ENCODE assay signal across 8 cellular contexts in the genomic region with DNA sequence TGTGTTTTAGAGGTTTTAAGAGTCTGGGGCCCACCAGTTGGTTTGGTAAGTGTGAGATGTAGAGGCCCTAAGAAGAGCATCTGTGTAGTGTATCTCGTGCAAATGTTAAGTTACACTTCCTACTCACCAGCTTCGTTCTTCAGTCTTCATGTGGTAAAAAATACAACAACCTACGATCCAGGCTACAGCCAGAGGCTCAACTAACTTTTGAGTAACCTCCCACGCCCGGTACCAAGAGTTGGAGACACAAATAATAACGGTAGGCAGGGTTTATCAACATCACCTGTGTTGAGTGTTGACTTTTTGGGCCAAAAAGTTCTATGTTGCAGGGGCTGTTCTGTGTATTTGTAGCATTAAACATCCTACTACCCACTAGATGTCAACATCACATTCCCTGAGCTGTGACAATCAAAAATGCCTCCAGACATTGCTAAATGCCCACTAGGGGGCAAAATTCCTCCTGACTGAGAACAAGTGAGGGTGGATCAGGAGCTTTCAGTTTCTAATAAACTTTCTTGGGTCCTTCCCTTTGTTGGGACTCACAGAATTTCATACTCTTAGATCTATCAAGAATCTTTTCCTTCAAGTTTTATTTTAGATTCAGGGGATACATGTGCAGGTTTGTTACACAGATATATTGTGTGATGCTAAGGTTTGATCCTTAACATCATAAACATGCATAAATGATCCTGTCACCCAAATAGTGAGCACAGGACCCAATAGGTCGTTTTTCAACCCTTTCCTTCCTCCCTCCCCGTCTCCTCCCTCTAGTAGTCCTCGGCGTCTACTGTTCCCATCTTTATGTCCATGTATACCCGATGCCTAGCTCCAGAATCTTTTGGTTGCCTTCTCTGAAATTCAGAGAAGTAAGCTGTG.
DNase-seq lines count a peak whose midpoint lies in the region; ATAC-seq and TF ChIP-seq lines count a peak whose summit lies in the region.

No MANE protein-coding gene starts in this region.

- H3K4me2 ChIP-seq in neural progenitor cell, result no peak overlapping the region

- H3K36me3 ChIP-seq in neural progenitor cell (no peaks in the 10 kb centered on the region), upper lobe of right lung (no peaks in the 10 kb centered on the region)

- no peak overlapping the region for H3K4me3 Mint-ChIP-seq in neural progenitor cell

- no peaks in the 10 kb centered on the region for H3K79me2 ChIP-seq in neural progenitor cell (ENCODE audit: low read depth)

- DNase-seq in COR-L47 (lab: John Stamatoyannopoulos, UW) (peak; percentile 73), NOMO-1 (lab: John Stamatoyannopoulos, UW; ENCODE audit: unreplicated experiment in 2 of 2) (peak; percentile 37 to 78), activated T-cell treated with anti-CD3 and anti-CD28 coated beads for 24 hours (ENCODE audit: low read depth) (peak; percentile 33), fibroblast of mammary gland (ENCODE audit: low read depth) (peak; percentile 81), neural progenitor cell (ENCODE audit: low spot score) (peak; percentile 82), upper lobe of right lung (no peak)

- H3K9me3 ChIP-seq in neural progenitor cell (ENCODE audit: low read depth) (no peaks in the 10 kb centered on the region), upper lobe of right lung (no peaks in the 10 kb centered on the region)

- no peak overlapping the region for H3K27ac Mint-ChIP-seq in neural progenitor cell

- no peaks in the 10 kb centered on the region for H3K27me3 ChIP-seq in neural progenitor cell
- no peaks in the 10 kb centered on the region for H3K27me3 ChIP-seq in upper lobe of right lung

- TF ChIP-seq CTCF in fibroblast of mammary gland (conservative IDR thresholded peaks at IDR 0.05; ENCODE audit: control insufficient read depth, insufficient read depth, low read depth, low read length) (peak; percentile 90), neural progenitor cell (IDR thresholded peaks at IDR 0.05) (peak; percentile 85), upper lobe of right lung (IDR thresholded peaks at IDR 0.05) (peak; percentile 86)

- no peaks in the 10 kb centered on the region for H3K36me3 Mint-ChIP-seq in neural progenitor cell

- intact Hi-C loops in upper lobe of right lung (cut with DNase I), result loop anchor here (10.0 kb wide), 1 partner anchor 94 kb away; a partner anchor contains a TSS

- no peak overlapping the region for H3K4me3 ChIP-seq in fibroblast of mammary gland (ENCODE audit: control insufficient read depth, low read depth, low read length)
- H3K4me3 ChIP-seq in neural progenitor cell, result no peak overlapping the region
- peak overlapping the region; percentile 34 for H3K4me3 ChIP-seq in upper lobe of right lung

- no peaks in the 10 kb centered on the region for H3F3A ChIP-seq in neural progenitor cell (ENCODE audit: low read depth)

- no peaks in the 10 kb centered on the region for H3K4me1 Mint-ChIP-seq in neural progenitor cell

- peak; percentile 86 for ATAC-seq in GM19324 (IDR thresholded peaks at IDR 0.05; ENCODE audit: low FRiP score, unreplicated experiment)
- peak; percentile 95 for ATAC-seq in HG03354 (IDR thresholded peaks at IDR 0.05; ENCODE audit: poor library complexity, severe bottlenecking, unreplicated experiment)
- peak; percentile 97 for ATAC-seq in upper lobe of right lung

- no peak overlapping the region for H3K9ac ChIP-seq in neural progenitor cell

- no peaks in the 10 kb centered on the region for H4K20me1 ChIP-seq in neural progenitor cell (ENCODE audit: low read depth)

- no peaks in the 10 kb centered on the region for H3K9me3 Mint-ChIP-seq in neural progenitor cell

- no peaks in the 10 kb centered on the region for H3K4me1 ChIP-seq in neural progenitor cell
- peaks cover 12% of the 10 kb centered on the region for H3K4me1 ChIP-seq in upper lobe of right lung

- peak overlapping the region; percentile 36 for H2AFZ ChIP-seq in neural progenitor cell (replicated peaks)

- H3K27ac ChIP-seq in neural progenitor cell (no peak overlapping the region), upper lobe of right lung (no peak overlapping the region)

- no peaks in the 10 kb centered on the region for H3K27me3 Mint-ChIP-seq in neural progenitor cell (ENCODE audit: insufficient read depth, low read depth)
